9 cellular contexts compared by ENCODE assay signal in genomic region chr1:213988639-213989070, GRCh38.
DNase-seq lines count a peak whose midpoint lies in the region; ATAC-seq and TF ChIP-seq lines count a peak whose summit lies in the region.
"Had no signal": no experiment of that assay in that cellular context is flagged by ENCODE, and none has a peak within 500 bp of the region (broad histone marks: within the 10 kb centered on the region; RNA-seq: fewer than 3 reads in every experiment).

No MANE protein-coding gene starts in this region.

- no peak for TF ChIP-seq CTCF in AG10803 (conservative IDR thresholded peaks at IDR 0.05; ENCODE audit: low read length)

- peak overlapping the region; percentile 86 for H3K4me3 Mint-ChIP-seq in stimulated activated memory B cell treated with anti-CD40 and anti-IgM and Interleukin-4, amounts not matched to agents 10 μg/mL and 1 μg/mL and 100 μg/mL, for 72 hours

- H3K27me3 Mint-ChIP-seq in stimulated activated memory B cell treated with anti-CD40 and anti-IgM and Interleukin-4, amounts not matched to agents 10 μg/mL and 1 μg/mL and 100 μg/mL, for 72 hours = peaks cover 76% of the 10 kb centered on the region

- H3K9ac ChIP-seq in adipocyte (ENCODE audit: low read length) (peak overlapping the region; percentile 76), iPS-18a (ENCODE audit: low read length) (peak overlapping the region; percentile 49)

- ATAC-seq in HG02642 (IDR thresholded peaks at IDR 0.05; ENCODE audit: poor library complexity, unreplicated experiment) (peak; percentile 8), HG03460 (IDR thresholded peaks at IDR 0.05; ENCODE audit: unreplicated experiment) (no peak), GM18868 (IDR thresholded peaks at IDR 0.05; ENCODE audit: unreplicated experiment) (no peak)
- no peak for ATAC-seq in stimulated activated memory B cell treated with anti-CD40 and anti-IgM and Interleukin-4, amounts not matched to agents 10 μg/mL and 1 μg/mL and 100 μg/mL, for 72 hours
- ATAC-seq: HCT116 had no signal

- peaks cover 9% of the 10 kb centered on the region for H3K36me3 Mint-ChIP-seq in stimulated activated memory B cell treated with anti-CD40 and anti-IgM and Interleukin-4, amounts not matched to agents 10 μg/mL and 1 μg/mL and 100 μg/mL, for 72 hours

- no peak overlapping the region for H3K27ac ChIP-seq in iPS-18a (ENCODE audit: low read length)

- H3K4me1 ChIP-seq in adipocyte (ENCODE audit: control insufficient read depth, insufficient read depth, low read length) (peaks cover 10% of the 10 kb centered on the region), iPS-18a (ENCODE audit: control insufficient read depth, low read depth, low read length) (peaks cover 35% of the 10 kb centered on the region)

- peak overlapping the region; percentile 70 for H3K27ac Mint-ChIP-seq in stimulated activated memory B cell treated with anti-CD40 and anti-IgM and Interleukin-4, amounts not matched to agents 10 μg/mL and 1 μg/mL and 100 μg/mL, for 72 hours

- DNase-seq in AG10803 (ENCODE audit: low read depth) (no peak), adipocyte (ENCODE audit: low read depth) (no peak), GF-D8 (lab: John Stamatoyannopoulos, UW) (no peak)

- H3K4me3 ChIP-seq in AG10803 (ENCODE audit: low read length) (peak overlapping the region; percentile 65), adipocyte (ENCODE audit: low read length) (peak overlapping the region; percentile 88), iPS-18a (ENCODE audit: low read length) (peak overlapping the region; percentile 76)

- peaks cover 35% of the 10 kb centered on the region for H3K4me1 Mint-ChIP-seq in stimulated activated memory B cell treated with anti-CD40 and anti-IgM and Interleukin-4, amounts not matched to agents 10 μg/mL and 1 μg/mL and 100 μg/mL, for 72 hours

- H3K27me3 ChIP-seq in adipocyte (replicated peaks; ENCODE audit: control insufficient read depth, insufficient read depth, low read length) = peaks cover 58% of the 10 kb centered on the region
- peaks cover 73% of the 10 kb centered on the region for H3K27me3 ChIP-seq in iPS-18a (ENCODE audit: control insufficient read depth, insufficient read depth, low read length)

- no peaks in the 10 kb centered on the region for H3K36me3 ChIP-seq in adipocyte (ENCODE audit: control insufficient read depth, insufficient read depth, low read length, severe bottlenecking)
- no peaks in the 10 kb centered on the region for H3K36me3 ChIP-seq in iPS-18a (ENCODE audit: control insufficient read depth, low read depth, low read length)

- H3K9me3 Mint-ChIP-seq in stimulated activated memory B cell treated with anti-CD40 and anti-IgM and Interleukin-4, amounts not matched to agents 10 μg/mL and 1 μg/mL and 100 μg/mL, for 72 hours = peaks cover 9% of the 10 kb centered on the region

- H3K9me3 ChIP-seq in adipocyte (ENCODE audit: control insufficient read depth, low read length) (no peaks in the 10 kb centered on the region), iPS-18a (ENCODE audit: control insufficient read depth, low read depth, low read length) (no peaks in the 10 kb centered on the region)
